In the genomic region with DNA sequence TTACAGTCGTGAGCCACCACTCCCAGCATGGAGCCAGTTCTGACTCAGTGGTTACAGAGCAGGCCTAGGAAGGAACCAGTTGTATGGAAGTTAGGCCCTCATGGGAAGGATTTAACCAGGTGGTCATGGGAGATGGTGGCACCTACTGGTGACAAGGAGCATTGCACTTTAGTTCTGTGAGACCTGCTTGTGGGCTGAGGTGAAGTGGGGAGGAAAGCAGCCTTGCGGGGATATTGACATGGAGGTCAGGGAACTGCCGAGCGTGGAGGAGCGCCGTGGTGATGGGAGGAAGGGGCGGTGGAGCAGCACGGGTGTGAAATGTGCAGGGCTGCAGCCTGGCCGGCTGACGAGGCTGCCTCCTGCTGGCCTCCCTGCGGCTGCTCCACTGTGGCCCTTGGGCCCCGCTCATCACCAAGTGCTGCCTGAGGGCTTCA, we compare ENCODE assay signal across 8 cellular contexts.
DNase-seq lines count a peak whose midpoint lies in the region; ATAC-seq and TF ChIP-seq lines count a peak whose summit lies in the region.

No MANE protein-coding gene starts in this region.

- no peak overlapping the region for H2AFZ ChIP-seq in fibroblast of lung (ENCODE audit: low read length)

- peaks cover 0 to 4% (median 0%) of the 10 kb centered on the region in 11 experiments; a peak in 2 of 22 replicates for H3K9me3 ChIP-seq in BLaER1 treated with 17β-estradiol and CSF1 and Interleukin-3, amounts not matched to agents 10 nM and 100 nM (replicated peaks in 1 of 11)
- no peaks in the 10 kb centered on the region for H3K9me3 ChIP-seq in fibroblast of lung (ENCODE audit: control insufficient read depth, insufficient read depth, low read depth, low read length)
- H3K9me3 ChIP-seq in prostate gland: no peaks in the 10 kb centered on the region

- H4K20me1 ChIP-seq in BLaER1 treated with 17β-estradiol and CSF1 and Interleukin-3, amounts not matched to agents 10 nM and 100 nM: peaks cover 0 to 99% (median 34%) of the 10 kb centered on the region in 11 experiments; a peak in 14 of 22 replicates
- H4K20me1 ChIP-seq in fibroblast of lung (ENCODE audit: control insufficient read depth, extremely low read depth, insufficient read depth, low read length): no peaks in the 10 kb centered on the region

- H3K4me2 ChIP-seq in BLaER1 treated with 17β-estradiol and CSF1 and Interleukin-3, amounts not matched to agents 10 nM and 100 nM: peak overlapping the region; percentile 48 to 86 (median 80); a peak in 20 of 22 replicates
- H3K4me2 ChIP-seq in fibroblast of lung (ENCODE audit: extremely low read depth, insufficient read depth, low read length): no peak overlapping the region

- POLR2A ChIA-PET in activated CD8-positive, alpha-beta T cell treated with anti-CD3 and anti-CD28 coated beads for 36 hours (lab: Charles Lee): interaction anchor here (0.7 kb wide), 1 partner anchor 419 kb away, joined by 3 read pairs; no protein-coding TSS in a partner anchor

- H3K79me2 ChIP-seq in fibroblast of lung (ENCODE audit: control insufficient read depth, insufficient read depth, low read length): peaks cover 26% of the 10 kb centered on the region

- no peak overlapping the region for H3K9ac ChIP-seq in BLaER1 treated with 17β-estradiol and CSF1 and Interleukin-3, amounts not matched to agents 10 nM and 100 nM
- no peak overlapping the region for H3K9ac ChIP-seq in fibroblast of lung (ENCODE audit: insufficient read depth, low read length)

- no peak for TF ChIP-seq POLR2A in prostate gland (IDR thresholded peaks at IDR 0.05)

- H3K4me3 ChIP-seq in BLaER1 treated with 17β-estradiol and CSF1 and Interleukin-3, amounts not matched to agents 10 nM and 100 nM: no peak overlapping the region
- H3K4me3 ChIP-seq in fibroblast of lung (replicated peaks in 1 of 4; ENCODE audit: control extremely low read depth in 1 of 4, insufficient read depth in 1 of 4, low read depth in 3 of 4, low read length in 4 of 4) (no peak overlapping the region), prostate gland (no peak overlapping the region)

- H3K27ac ChIP-seq in BLaER1 treated with 17β-estradiol and CSF1 and Interleukin-3, amounts not matched to agents 10 nM and 100 nM: no peak overlapping the region
- no peak overlapping the region for H3K27ac ChIP-seq in fibroblast of lung (ENCODE audit: insufficient read depth, low read length)
- H3K27ac ChIP-seq in prostate gland: no peak overlapping the region

- peak; percentile 80 for TF ChIP-seq CTCF in activated CD8-positive, alpha-beta T cell treated with anti-CD3 and anti-CD28 coated beads for 36 hours (IDR thresholded peaks at IDR 0.05)
- peak; percentile 38 to 68 for TF ChIP-seq CTCF in fibroblast of lung (conservative IDR thresholded peaks at IDR 0.05 in 1 of 2, IDR thresholded peaks at IDR 0.05 in 1 of 2; ENCODE audit: low read depth in 1 of 2, low read length in 2 of 2)
- TF ChIP-seq CTCF in prostate gland (IDR thresholded peaks at IDR 0.05): peak in 3 of 4 experiments; percentile 53 to 67 (median 66)

- peaks cover 42% of the 10 kb centered on the region for H3K4me1 Mint-ChIP-seq in activated CD8-positive, alpha-beta T cell treated with anti-CD3 and anti-CD28 coated beads for 36 hours (ENCODE audit: low read depth)

- peak overlapping the region; percentile 39 for H3K27ac Mint-ChIP-seq in activated CD8-positive, alpha-beta T cell treated with anti-CD3 and anti-CD28 coated beads for 36 hours

- ATAC-seq in GM18909 (IDR thresholded peaks at IDR 0.05; ENCODE audit: poor library complexity, unreplicated experiment): peak; percentile 44
- ATAC-seq in activated CD8-positive, alpha-beta T cell treated with anti-CD3 and anti-CD28 coated beads for 36 hours: peak; percentile 75

- 85% methylated on average over 12 of the region's 12 CpGs for WGBS in prostate gland

- H3K9me3 Mint-ChIP-seq in activated CD8-positive, alpha-beta T cell treated with anti-CD3 and anti-CD28 coated beads for 36 hours: no peaks in the 10 kb centered on the region

- H3K36me3 ChIP-seq in BLaER1 treated with 17β-estradiol and CSF1 and Interleukin-3, amounts not matched to agents 10 nM and 100 nM: peaks cover 0 to 67% (median 4%) of the 10 kb centered on the region in 11 experiments; a peak in 11 of 22 replicates
- H3K36me3 ChIP-seq in fibroblast of lung (ENCODE audit: control insufficient read depth, insufficient read depth, low read length) (no peaks in the 10 kb centered on the region), prostate gland (no peaks in the 10 kb centered on the region)

- H3K4me3 Mint-ChIP-seq in activated CD8-positive, alpha-beta T cell treated with anti-CD3 and anti-CD28 coated beads for 36 hours: no peak overlapping the region

- intact Hi-C loops in activated CD8-positive, alpha-beta T cell treated with anti-CD3 and anti-CD28 coated beads for 36 hours (cut with micrococcal nuclease): no loop called here
- intact Hi-C loops in prostate gland (cut with DNase I): no loop called here

- peaks cover 1% of the 10 kb centered on the region for H3K36me3 Mint-ChIP-seq in activated CD8-positive, alpha-beta T cell treated with anti-CD3 and anti-CD28 coated beads for 36 hours (ENCODE audit: low read depth)

- peak; percentile 39 for DNase-seq in NCI-H2227 treated with DMSO at 0.1 percent for 48 hours (lab: John Stamatoyannopoulos, UW)
- peak; percentile 48 for DNase-seq in activated CD8-positive, alpha-beta T cell treated with anti-CD3 and anti-CD28 coated beads for 36 hours
- DNase-seq in fibroblast of lung (ENCODE audit: low read depth in 2 of 2): peak; percentile 56 to 68
- DNase-seq in prostate gland (ENCODE audit: low spot score): no peak
- DNase-seq in cerebellar nuclear complex (lab: John Stamatoyannopoulos, UW): no peak
- no peak for DNase-seq in putamen (ENCODE audit: low spot score)

- CTCF ChIA-PET in activated CD8-positive, alpha-beta T cell treated with anti-CD3 and anti-CD28 coated beads for 36 hours (lab: Charles Lee): interaction anchor here (0.6 to 3.2 kb wide), 26 partner anchors 10 to 506 kb away, joined by 3 to 21 read pairs (median 4); no protein-coding TSS in a partner anchor

- no peaks in the 10 kb centered on the region for H3K27me3 ChIP-seq in BLaER1 treated with 17β-estradiol and CSF1 and Interleukin-3, amounts not matched to agents 10 nM and 100 nM
- H3K27me3 ChIP-seq in fibroblast of lung (ENCODE audit: control insufficient read depth, insufficient read depth, low read length): no peaks in the 10 kb centered on the region
- H3K27me3 ChIP-seq in prostate gland (replicated peaks; ENCODE audit: insufficient read depth): no peaks in the 10 kb centered on the region

- H3K27me3 Mint-ChIP-seq in activated CD8-positive, alpha-beta T cell treated with anti-CD3 and anti-CD28 coated beads for 36 hours: no peaks in the 10 kb centered on the region

- peaks cover 39 to 92% (median 71%) of the 10 kb centered on the region in 10 experiments for H3K4me1 ChIP-seq in BLaER1 treated with 17β-estradiol and CSF1 and Interleukin-3, amounts not matched to agents 10 nM and 100 nM
- peaks cover 2% of the 10 kb centered on the region for H3K4me1 ChIP-seq in fibroblast of lung (ENCODE audit: control insufficient read depth, extremely low read depth, insufficient read depth, low read length)
- H3K4me1 ChIP-seq in prostate gland (replicated peaks): no peaks in the 10 kb centered on the region

Comparison
In these comparisons a context has a peak if more than half of its experiments do, and no peak if none do; other contexts are left out.
1. DNase-seq: peak in NCI-H2227 treated with DMSO at 0.1 percent for 48 hours (single experiment), activated CD8-positive, alpha-beta T cell treated with anti-CD3 and anti-CD28 coated beads for 36 hours (single experiment) and fibroblast of lung (2 of 2); none in prostate gland (single experiment), cerebellar nuclear complex (0 of 2) and putamen (single experiment).
2. Peak in every context shown above with its lines, with median percentiles within 50 percentile points of each other: CTCF ChIP-seq.